8 cellular contexts compared by ENCODE assay signal in genomic region chr11:61752925-61753551, GRCh38. TPM values are rescaled to one million over a fixed set of nuclear protein-coding genes. Genes with fewer than 3 reads are reported as not detected.
DNase-seq lines count a peak whose midpoint lies in the region; ATAC-seq, FAIRE-seq and TF ChIP-seq lines count a peak whose summit lies in the region.

No MANE protein-coding gene starts in this region.

- H3K4me3 Mint-ChIP-seq in CD4-positive, alpha-beta T cell, result peak overlapping the region; percentile 69

- no peaks in the 10 kb centered on the region for H3K9me3 ChIP-seq in CD4-positive, alpha-beta T cell (ENCODE audit: control insufficient read depth, low read length)
- H3K9me3 ChIP-seq in Peyer's patch (no peaks in the 10 kb centered on the region), esophagus squamous epithelium (no peaks in the 10 kb centered on the region), pancreas (no peaks in the 10 kb centered on the region)

- no peak overlapping the region for H3K27ac Mint-ChIP-seq in CD4-positive, alpha-beta T cell

- peak; percentile 11 for ATAC-seq in CD4-positive, alpha-beta T cell (ENCODE audit: poor library complexity)
- ATAC-seq in pancreas (no peak), left colon (no peak), GM21447 (IDR thresholded peaks at IDR 0.05; ENCODE audit: unreplicated experiment) (no peak)

- no peak for TF ChIP-seq CTCF in CD4-positive, alpha-beta T cell (IDR thresholded peaks at IDR 0.05)
- no peak for TF ChIP-seq CTCF in Peyer's patch (IDR thresholded peaks at IDR 0.05)
- TF ChIP-seq CTCF in esophagus squamous epithelium (IDR thresholded peaks at IDR 0.05), result no peak
- TF ChIP-seq CTCF in pancreas (IDR thresholded peaks at IDR 0.05), result no peak

- H3K4me1 ChIP-seq in Peyer's patch, result peaks cover 0 to 45% (median 2%) of the 10 kb centered on the region in 4 donors
- peaks cover 4 to 27% (median 10%) of the 10 kb centered on the region in 3 donors for H3K4me1 ChIP-seq in esophagus squamous epithelium
- H3K4me1 ChIP-seq in pancreas, result peaks cover 27 to 43% (median 37%) of the 10 kb centered on the region in 3 donors

- DNase-seq in CD4-positive, alpha-beta T cell, result no peak
- DNase-seq in Peyer's patch (no peak), esophagus squamous epithelium (lab: John Stamatoyannopoulos, UW) (no peak), pancreas (no peak), left colon (no peak), occipital lobe (lab: John Stamatoyannopoulos, UW) (no peak), DMS153 treated with DMSO at 0.1 percent for 48 hours (lab: John Stamatoyannopoulos, UW; ENCODE audit: unreplicated experiment) (no peak)

- H3K27ac ChIP-seq in CD4-positive, alpha-beta T cell (ENCODE audit: low read depth, low read length), result no peak overlapping the region
- H3K27ac ChIP-seq in Peyer's patch (peak overlapping the region; percentile 7 to 92 (median 54)), esophagus squamous epithelium (no peak overlapping the region), pancreas (peak overlapping the region; percentile 68 to 97 (median 83))

- CTCF ChIA-PET in CD4-positive, alpha-beta T cell (lab: Charles Lee), result interaction anchor here (1.1 kb wide), 1 partner anchor 44 kb away, joined by 3 read pairs; no protein-coding TSS in a partner anchor

- intact Hi-C loops in CD4-positive, alpha-beta T cell (cut with DNase I, micrococcal nuclease), result loop anchor here in 1 of 2 experiments (2.0 kb wide), 1 partner anchor 356 kb away; no protein-coding TSS in a partner anchor
- intact Hi-C loops in esophagus squamous epithelium (cut with DNase I), result no loop called here
- intact Hi-C loops in pancreas (cut with DNase I), result no loop called here
- intact Hi-C loops in left colon (cut with DNase I, micrococcal nuclease), result no loop called here

- peaks cover 20% of the 10 kb centered on the region for H3K27me3 ChIP-seq in CD4-positive, alpha-beta T cell (ENCODE audit: control insufficient read depth, insufficient read depth, low read length)
- H3K27me3 ChIP-seq in Peyer's patch (no peaks in the 10 kb centered on the region), esophagus squamous epithelium (peaks cover 0 to 49% (median 0%) of the 10 kb centered on the region in 4 donors), pancreas (no peaks in the 10 kb centered on the region)

- H3K4me1 Mint-ChIP-seq in CD4-positive, alpha-beta T cell (ENCODE audit: low read depth), result peaks cover 10% of the 10 kb centered on the region

- 47 to 48% methylated on average over 14 to 16 of the region's 17 CpGs for WGBS in esophagus squamous epithelium, 2 donors
- 11% methylated on average over 17 of the region's 17 CpGs for WGBS in pancreas, 2 donors

- H3K9me3 Mint-ChIP-seq in CD4-positive, alpha-beta T cell, result no peaks in the 10 kb centered on the region

- H3K4me3 ChIP-seq in Peyer's patch (peak overlapping the region; percentile 38 to 87 (median 65)), esophagus squamous epithelium (peak overlapping the region; percentile 20 to 71 (median 44)), pancreas (peak overlapping the region; percentile 63 to 82 (median 70))

- H3K36me3 Mint-ChIP-seq in CD4-positive, alpha-beta T cell (ENCODE audit: low read depth), result no peaks in the 10 kb centered on the region

- H3K27me3 Mint-ChIP-seq in CD4-positive, alpha-beta T cell, result peaks cover 41% of the 10 kb centered on the region

- TF ChIP-seq POLR2A in Peyer's patch (IDR thresholded peaks at IDR 0.05) (no peak), esophagus squamous epithelium (IDR thresholded peaks at IDR 0.05) (no peak)

- POLR2A ChIA-PET in CD4-positive, alpha-beta T cell (lab: Charles Lee), result no interaction called here

- H3K36me3 ChIP-seq in Peyer's patch, result no peaks in the 10 kb centered on the region
- H3K36me3 ChIP-seq in esophagus squamous epithelium, result no peaks in the 10 kb centered on the region
- no peaks in the 10 kb centered on the region for H3K36me3 ChIP-seq in pancreas

- FAIRE-seq in pancreas (lab: Jason Lieb, UNC), result no peak

RNA-seq across cellular contexts. Expression of gene MYRF, which starts 0.6 kb away (rescaled TPM):
- under 1 TPM; 0.31 to 0.49 TPM for total RNA-seq in CD4-positive, alpha-beta T cell
- total RNA-seq in Peyer's patch (10 to 100 TPM; 18.2 to 80.9 (median 49.9) TPM), esophagus squamous epithelium (under 1 TPM in 3 of 4 donors, not detected in 1; 0.09 to 0.95 (median 0.22) TPM), pancreas (10 to 100 TPM; 19.1 to 43.9 (median 27.2) TPM), left colon (10 to 100 TPM in 1 of 2 donors, 1 to 10 TPM in 1; 4.6 to 15.6 TPM), occipital lobe (0.94 TPM)
- 10 to 100 TPM; 56.3 to 69.3 TPM for polyA plus RNA-seq in pancreas

RNA-seq across cellular contexts. Expression of gene TMEM258, which starts 39.4 kb away (rescaled TPM):
- 10 to 100 TPM; 55.2 to 56.0 TPM for total RNA-seq in CD4-positive, alpha-beta T cell
- total RNA-seq in Peyer's patch (10 to 100 TPM in 3 of 4 donors, not detected in 1; 28.7 to 34.7 (median 34.5) TPM), esophagus squamous epithelium (10 to 100 TPM; 32.3 to 54.2 (median 37.9) TPM), pancreas (100 to 1,000 TPM in 2 of 6 donors, 10 to 100 TPM in 4; 69.8 to 108 (median 94.4) TPM), left colon (10 to 100 TPM; 87.3 to 91.8 TPM), occipital lobe (39.6 TPM)
- polyA plus RNA-seq in pancreas, result 100 to 1,000 TPM in 1 of 2 donors, 10 to 100 TPM in 1; 87.4 to 171 TPM

RNA-seq across cellular contexts. Expression of gene FEN1, which starts 39.7 kb away (rescaled TPM):
- total RNA-seq in CD4-positive, alpha-beta T cell, result 1 to 10 TPM; 7.5 to 9.1 TPM
- 10 to 100 TPM in 1 of 4 donors, 1 to 10 TPM in 3; 4.3 to 33.0 (median 8.8) TPM for total RNA-seq in Peyer's patch
- total RNA-seq in esophagus squamous epithelium, result 10 to 100 TPM; 11.4 to 38.1 (median 23.5) TPM
- total RNA-seq in pancreas, result 1 to 10 TPM; 2.3 to 7.3 (median 5.2) TPM
- polyA plus RNA-seq in pancreas, result 1 to 10 TPM; 2.5 to 4.8 TPM
- total RNA-seq in left colon, result 10 to 100 TPM in 1 of 2 donors, 1 to 10 TPM in 1; 7.7 to 13.3 TPM
- 13.3 TPM for total RNA-seq in occipital lobe

Comparison
In these comparisons a context has a peak if more than half of its experiments do, and no peak if none do; other contexts are left out.
1. H3K27ac ChIP-seq: peak in Peyer's patch (4 of 4) and pancreas (4 of 4); none in CD4-positive, alpha-beta T cell (single experiment) and esophagus squamous epithelium (0 of 4).
2. Peak in every context shown above with its lines, with median percentiles within 50 percentile points of each other: H3K4me3 ChIP-seq.